In the genomic region with DNA sequence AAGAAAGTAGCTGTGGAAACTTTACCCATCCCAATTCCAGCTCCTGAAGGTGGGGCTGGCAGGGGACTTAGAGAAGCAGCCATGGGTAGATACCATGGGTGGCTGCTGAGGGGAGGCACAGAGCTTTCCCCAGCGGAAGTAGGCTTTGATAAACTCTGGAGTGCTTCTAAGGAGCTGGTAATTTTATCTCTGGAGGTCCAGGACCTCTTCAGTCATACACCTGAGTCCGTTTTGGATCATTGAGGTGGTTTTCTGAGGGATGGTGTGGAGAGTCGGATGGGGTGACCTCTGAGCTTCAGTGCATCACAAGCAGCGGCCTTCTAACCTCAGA, we compare ENCODE assay signal across 9 cellular contexts. TPM values are rescaled to one million over a fixed set of nuclear protein-coding genes. Genes with fewer than 3 reads are reported as not detected.
DNase-seq lines count a peak whose midpoint lies in the region; ATAC-seq and TF ChIP-seq lines count a peak whose summit lies in the region.
"Had no signal": no experiment of that assay in that cellular context is flagged by ENCODE, and none has a peak within 500 bp of the region (broad histone marks: within the 10 kb centered on the region; RNA-seq: fewer than 3 reads in every experiment).

No MANE protein-coding gene starts in this region.

- TF ChIP-seq CTCF in HEK293 (tag by site-specific recombination; IDR thresholded peaks at IDR 0.05) (no peak), GM10248 (IDR thresholded peaks at IDR 0.05; ENCODE audit: control extremely low read depth, extremely low read depth, low read depth, missing control alignments) (no peak), tibial artery (IDR thresholded peaks at IDR 0.05) (no peak)

- H3K9me2 ChIP-seq in Karpas-422 (replicated peaks; ENCODE audit: insufficient read depth, low read length) (no peaks in the 10 kb centered on the region), GM23248 (ENCODE audit: insufficient read depth) (no peaks in the 10 kb centered on the region)

- CTCF ChIA-PET in HEK293 (lab: Yijun Ruan, JAX) (interaction anchor here (0.5 to 3.1 kb wide), 13 partner anchors 9 to 1381 kb away, joined by 3 to 34 read pairs (median 8); no protein-coding TSS in a partner anchor), GM10248 (lab: Yijun Ruan, JAX) (interaction anchor here (0.9 to 4.9 kb wide), 36 partner anchors 11 to 466 kb away, joined by 3 to 79 read pairs (median 5); partner anchors contain the start of genes APLF, ARHGAP25 and FBXO48)

- ATAC-seq in GM18519 (IDR thresholded peaks at IDR 0.05; ENCODE audit: low FRiP score, unreplicated experiment): peak; percentile 3
- peak; percentile 12 for ATAC-seq in left colon

- H3K4me3 ChIP-seq in HEK293 (ENCODE audit: low read depth, low read length) (no peak overlapping the region), Karpas-422 (ENCODE audit: low read length) (peak overlapping the region; percentile 52), GM23248 (no peak overlapping the region), tibial artery (no peak overlapping the region)
- H3K4me3 ChIP-seq: testis had no signal

- no peaks in the 10 kb centered on the region for H3K36me3 ChIP-seq in HEK293 (ENCODE audit: control insufficient read depth in 2 of 2, insufficient read depth in 1 of 2, low read length in 2 of 2)
- H3K36me3 ChIP-seq in Karpas-422 (ENCODE audit: insufficient read depth, low read length): no peaks in the 10 kb centered on the region
- no peaks in the 10 kb centered on the region for H3K36me3 ChIP-seq in GM23248 (ENCODE audit: low read depth)
- no peaks in the 10 kb centered on the region for H3K36me3 ChIP-seq in tibial artery

- POLR2A ChIA-PET in HEK293 (lab: Yijun Ruan, JAX) (no interaction called here), GM10248 (lab: Yijun Ruan, JAX) (interaction anchor here (0.6 kb wide), 1 partner anchor 190 kb away, joined by 3 read pairs; no protein-coding TSS in a partner anchor)

- intact Hi-C loops in left colon (cut with DNase I, micrococcal nuclease) (loop anchor here in 1 of 2 donors (5.0 kb wide), 1 partner anchor 156 kb away; no protein-coding TSS in a partner anchor), tibial artery (cut with DNase I; ENCODE audit: low total_unique reads) (no loop called here)

- H3K79me2 ChIP-seq in Karpas-422 (ENCODE audit: low read length): no peaks in the 10 kb centered on the region
- H3K79me2 ChIP-seq in GM23248 (ENCODE audit: insufficient read depth): no peaks in the 10 kb centered on the region

- H3K27ac ChIP-seq in HEK293 (ENCODE audit: extremely low read depth, low read depth, low read length) (no peak overlapping the region), Karpas-422 (ENCODE audit: low read length) (peak overlapping the region; percentile 96), GM23248 (no peak overlapping the region), tibial artery (peak overlapping the region in 1 of 2 donors; percentile 53)
- H3K27ac ChIP-seq: testis had no signal

- H3K9me3 ChIP-seq in HEK293 (ENCODE audit: control insufficient read depth, insufficient read depth, low read depth, low read length) (no peaks in the 10 kb centered on the region), Karpas-422 (ENCODE audit: low read length) (peaks cover 11% of the 10 kb centered on the region), GM23248 (ENCODE audit: low read depth) (no peaks in the 10 kb centered on the region), tibial artery (no peaks in the 10 kb centered on the region)
- H3K9me3 ChIP-seq: testis had no signal

- H3F3A ChIP-seq in GM23248 (ENCODE audit: insufficient read depth): no peaks in the 10 kb centered on the region

- H3K4me1 ChIP-seq in HEK293 (ENCODE audit: control insufficient read depth, insufficient read depth, low read length): 0 out of 2 replicates have a peak, but pooled peaks cover 2% of the 10 kb centered on the region
- H3K4me1 ChIP-seq in Karpas-422 (ENCODE audit: low read length): peaks cover 39% of the 10 kb centered on the region
- peaks cover 6% of the 10 kb centered on the region for H3K4me1 ChIP-seq in GM23248 (ENCODE audit: insufficient read depth)
- peaks cover 0 to 19% (median 13%) of the 10 kb centered on the region in 4 donors for H3K4me1 ChIP-seq in tibial artery

- DNase-seq in Karpas-422 (peak; percentile 84), left colon (no peak), GM10248 (ENCODE audit: extremely low spot score) (no peak), GM23248 (no peak), tibial artery (no peak)
- no peak for DNase-seq in effector CD8-positive, alpha-beta T cell (lab: John Stamatoyannopoulos, UW)

- no peaks in the 10 kb centered on the region for H3K27me3 ChIP-seq in Karpas-422 (ENCODE audit: low read length)
- no peaks in the 10 kb centered on the region for H3K27me3 ChIP-seq in GM23248 (replicated peaks; ENCODE audit: insufficient read depth)
- no peaks in the 10 kb centered on the region for H3K27me3 ChIP-seq in tibial artery
- H3K27me3 ChIP-seq: testis had no signal

- H3K9ac ChIP-seq in Karpas-422 (ENCODE audit: low read length): peak overlapping the region; percentile 77
- no peak overlapping the region for H3K9ac ChIP-seq in GM23248

- H3K4me2 ChIP-seq in Karpas-422 (ENCODE audit: low read depth, low read length, poor library complexity, severe bottlenecking): peak overlapping the region; percentile 72
- no peak overlapping the region for H3K4me2 ChIP-seq in GM23248 (ENCODE audit: unreplicated experiment)

- H4K20me1 ChIP-seq in Karpas-422 (ENCODE audit: insufficient read depth, low read depth, low read length): no peaks in the 10 kb centered on the region
- no peaks in the 10 kb centered on the region for H4K20me1 ChIP-seq in GM23248 (ENCODE audit: insufficient read depth)

- H2AFZ ChIP-seq in Karpas-422 (ENCODE audit: low read length) (no peak overlapping the region), GM23248 (no peak overlapping the region)

- in situ Hi-C loops in GM23248 (cut with MboI): no loop called here

- WGBS in GM23248 (ENCODE audit: low coverage in 1 of 2, low lambda C conversion rate in 2 of 2, missing lambda C conversion rate in 2 of 2), 2 experiments: 69 to 72% methylated on average over 4 of the region's 4 CpGs

TF ChIP-seq in HEK293, 187 proteins besides CTCF, POLR2A, EP300 and RAD21:
- TF ChIP-seq ZNF24 (tag by site-specific recombination; IDR thresholded peaks at IDR 0.05) (no peak), ZNF391 (tag by site-specific recombination; IDR thresholded peaks at IDR 0.05; ENCODE audit: borderline replicate concordance, low read depth) (no peak), PRDM10 (tag by site-specific recombination; IDR thresholded peaks at IDR 0.05) (peak; percentile 50)

RNA-seq across cellular contexts. Expression of gene BMP10, which starts 36.7 kb away (rescaled TPM):
- not detected in 2 replicates for total RNA-seq in Karpas-422 (2014; rRNA removed; shearing (Covaris generic); ENCODE audit: low replicate concordance)
- total RNA-seq in left colon: not detected
- total RNA-seq in GM23248 (2014; rRNA removed; shearing (Covaris generic)): not detected in 2 replicates
- not detected in 2 replicates for polyA plus RNA-seq in GM23248 (2016; fragmentation: Nextera tagmentation; extraction: Ambion mirVana)
- total RNA-seq: testis had no signal

RNA-seq across cellular contexts. Expression of gene GKN2, which starts 44.8 kb away (rescaled TPM):
- not detected in 2 replicates for total RNA-seq in Karpas-422 (2014; rRNA removed; shearing (Covaris generic); ENCODE audit: low replicate concordance)
- under 1 TPM in 1 of 2 donors, not detected in 1; 0.43 TPM for total RNA-seq in left colon
- not detected in 2 replicates for total RNA-seq in GM23248 (2014; rRNA removed; shearing (Covaris generic))
- not detected in 2 replicates for polyA plus RNA-seq in GM23248 (2016; fragmentation: Nextera tagmentation; extraction: Ambion mirVana)
- total RNA-seq: testis had no signal
